In genomic region chr15:33005582-33005981, GRCh38 we compare ENCODE assay signal across 24 cellular contexts.
A peak's percentile ranks its signal among the peaks of the same experiment; 100 is the strongest.
DNase-seq lines count a peak whose midpoint lies in the region; ATAC-seq, FAIRE-seq and TF ChIP-seq lines count a peak whose summit lies in the region.
"Had no signal": no experiment of that assay in that cellular context is flagged by ENCODE, and none has a peak within 500 bp of the region (broad histone marks: within the 10 kb centered on the region; RNA-seq: fewer than 3 reads in every experiment).

No MANE protein-coding gene starts in this region.

- DNase-seq in GM18507 (ENCODE audit: extremely low spot score, insufficient read length, low read depth) (no peak), NOMO-1 (lab: John Stamatoyannopoulos, UW; ENCODE audit: unreplicated experiment in 2 of 2) (peak; percentile 59 to 69), chondrocyte (ENCODE audit: low spot score) (no peak), putamen (ENCODE audit: low spot score) (peak; percentile 13), activated T-cell treated with anti-CD3 and anti-CD28 coated beads for 4 hours (no peak)
- DNase-seq: activated CD4-positive, alpha-beta memory T cell treated with anti-CD3 and anti-CD28 coated beads for 36 hours; activated CD4-positive, CD25-positive, alpha-beta regulatory T cell; activated CD8-positive, alpha-beta memory T cell treated with anti-CD3 and anti-CD28 coated beads, Interleukin-2, amount 50 U/mL, for 48 hours; activated effector memory CD4-positive, alpha-beta T cell treated with Interleukin-2 at 50 U/mL for 16 hours; activated naive CD8-positive, alpha-beta T cell treated with anti-CD3 and anti-CD28 coated beads for 36 hours; CD8-positive, alpha-beta T cell; glutamatergic neuron; NCI-H1694; NCI-H2171; NCI-H524; occipital lobe; Right ventricle myocardium superior; uterus had no signal

- H3K4me1 Mint-ChIP-seq in chondrocyte (ENCODE audit: low read depth) = peaks cover 61% of the 10 kb centered on the region
- H3K4me1 Mint-ChIP-seq: activated naive CD8-positive, alpha-beta T cell treated with anti-CD3 and anti-CD28 coated beads for 36 hours; central memory CD8-positive, alpha-beta T cell; stimulated activated memory B cell treated with anti-CD40 and anti-IgM and Interleukin-4, amounts not matched to agents 10 μg/mL and 1 μg/mL and 100 μg/mL, for 72 hours had no signal

- H3K27ac Mint-ChIP-seq in chondrocyte (ENCODE audit: unreplicated experiment) = peak overlapping the region; percentile 27
- H3K27ac Mint-ChIP-seq: activated CD4-positive, alpha-beta memory T cell treated with anti-CD3 and anti-CD28 coated beads for 36 hours; activated naive CD8-positive, alpha-beta T cell treated with anti-CD3 and anti-CD28 coated beads for 36 hours; CD8-positive, alpha-beta T cell; stimulated activated memory B cell treated with anti-CD40 and anti-IgM and Interleukin-4, amounts not matched to agents 10 μg/mL and 1 μg/mL and 100 μg/mL, for 72 hours had no signal

- no peaks in the 10 kb centered on the region for H3K36me3 Mint-ChIP-seq in chondrocyte (ENCODE audit: low read depth)
- H3K36me3 Mint-ChIP-seq: activated CD4-positive, alpha-beta memory T cell treated with anti-CD3 and anti-CD28 coated beads for 36 hours; activated naive CD8-positive, alpha-beta T cell treated with anti-CD3 and anti-CD28 coated beads for 36 hours; CD8-positive, alpha-beta T cell; stimulated activated memory B cell treated with anti-CD40 and anti-IgM and Interleukin-4, amounts not matched to agents 10 μg/mL and 1 μg/mL and 100 μg/mL, for 72 hours had no signal

- peaks cover 4% of the 10 kb centered on the region for H3K9me3 Mint-ChIP-seq in chondrocyte (ENCODE audit: low read depth)
- H3K9me3 Mint-ChIP-seq: activated CD4-positive, alpha-beta memory T cell treated with anti-CD3 and anti-CD28 coated beads for 36 hours; activated naive CD8-positive, alpha-beta T cell treated with anti-CD3 and anti-CD28 coated beads for 36 hours; CD8-positive, alpha-beta T cell; central memory CD8-positive, alpha-beta T cell; stimulated activated memory B cell treated with anti-CD40 and anti-IgM and Interleukin-4, amounts not matched to agents 10 μg/mL and 1 μg/mL and 100 μg/mL, for 72 hours had no signal

- peak; percentile 33 for FAIRE-seq in GM18507 (lab: Jason Lieb, UNC)
- FAIRE-seq: H1, K562 had no signal

- H3K4me3 Mint-ChIP-seq in chondrocyte (ENCODE audit: unreplicated experiment) = no peak overlapping the region
- H3K4me3 Mint-ChIP-seq: activated CD4-positive, alpha-beta memory T cell treated with anti-CD3 and anti-CD28 coated beads for 36 hours; activated naive CD8-positive, alpha-beta T cell treated with anti-CD3 and anti-CD28 coated beads for 36 hours; CD8-positive, alpha-beta T cell; central memory CD8-positive, alpha-beta T cell; stimulated activated memory B cell treated with anti-CD40 and anti-IgM and Interleukin-4, amounts not matched to agents 10 μg/mL and 1 μg/mL and 100 μg/mL, for 72 hours had no signal

- TF ChIP-seq CTCF in chondrocyte (IDR thresholded peaks at IDR 0.05) = no peak

- no peak for ATAC-seq in HG02840 (IDR thresholded peaks at IDR 0.05; ENCODE audit: low FRiP score, unreplicated experiment)
- ATAC-seq in HG02973 (IDR thresholded peaks at IDR 0.05; ENCODE audit: unreplicated experiment) = no peak
- ATAC-seq: CD8-positive, alpha-beta T cell; K562; stimulated activated memory B cell treated with anti-CD40 and anti-IgM and Interleukin-4, amounts not matched to agents 10 μg/mL and 1 μg/mL and 100 μg/mL, for 72 hours had no signal

- H3K27me3 Mint-ChIP-seq in chondrocyte (ENCODE audit: low read depth) = no peaks in the 10 kb centered on the region
- H3K27me3 Mint-ChIP-seq: central memory CD8-positive, alpha-beta T cell had no signal

Comparison
In these comparisons a context has a peak if more than half of its experiments do, and no peak if none do; other contexts are left out.
1. DNase-seq: peak in NOMO-1 (2 of 2) and putamen (single experiment); none in GM18507 (single experiment), chondrocyte (single experiment) and activated T-cell treated with anti-CD3 and anti-CD28 coated beads for 4 hours (single experiment).